8 cellular contexts compared by ENCODE assay signal in the genomic region with DNA sequence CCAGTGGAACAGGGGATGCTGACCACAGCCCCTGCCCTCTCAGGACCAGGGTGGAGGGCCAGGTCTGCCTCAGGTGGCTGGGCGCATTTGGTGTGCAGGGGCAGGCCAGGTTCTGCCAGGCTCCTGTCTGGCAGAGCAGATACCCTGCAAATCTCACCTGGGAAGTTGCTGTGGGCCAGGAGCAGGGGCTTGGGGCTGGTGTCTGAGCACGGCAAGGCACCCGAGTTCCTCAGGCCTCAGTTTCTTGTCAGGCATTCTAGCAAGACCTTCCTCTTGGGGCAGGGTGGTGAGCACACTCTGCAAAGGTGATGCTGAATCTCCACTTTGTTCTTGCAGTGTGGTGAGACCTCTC. TPM values are rescaled to one million over a fixed set of nuclear protein-coding genes. Genes with fewer than 3 reads are reported as not detected.
DNase-seq lines count a peak whose midpoint lies in the region; ATAC-seq, FAIRE-seq and TF ChIP-seq lines count a peak whose summit lies in the region.
"Had no signal": no experiment of that assay in that cellular context is flagged by ENCODE, and none has a peak within 500 bp of the region (broad histone marks: within the 10 kb centered on the region; RNA-seq: fewer than 3 reads in every experiment).

No MANE protein-coding gene starts in this region.

- H3K4me3 ChIP-seq in GM23248 (peak overlapping the region; percentile 70; the same call in 1 of the 2 replicates), Panc1 (ENCODE audit: low read depth in 2 of 2, low read length in 2 of 2) (peak overlapping the region; percentile 51 to 67), fibroblast of the aortic adventitia (ENCODE audit: low read depth, low read length) (peak overlapping the region; percentile 84), skeletal muscle satellite cell (ENCODE audit: low read length) (peak overlapping the region; percentile 90)

- no peaks in the 10 kb centered on the region for H3K36me3 ChIP-seq in GM23248 (ENCODE audit: low read depth)
- H3K36me3 ChIP-seq in Panc1 (ENCODE audit: control insufficient read depth, insufficient read depth, low read length): no peaks in the 10 kb centered on the region
- no peaks in the 10 kb centered on the region for H3K36me3 ChIP-seq in skeletal muscle satellite cell (ENCODE audit: insufficient read depth, low read length)

- H3K9me2 ChIP-seq in GM23248 (ENCODE audit: insufficient read depth): no peaks in the 10 kb centered on the region

- H3K9me3 ChIP-seq in GM23248 (ENCODE audit: low read depth) (no peaks in the 10 kb centered on the region), Panc1 (ENCODE audit: control insufficient read depth, insufficient read depth, low read depth, low read length) (no peaks in the 10 kb centered on the region), skeletal muscle satellite cell (replicated peaks; ENCODE audit: low read length) (no peaks in the 10 kb centered on the region)

- H4K20me1 ChIP-seq in GM23248 (ENCODE audit: insufficient read depth): no peaks in the 10 kb centered on the region

- BruUV-seq in Panc1 (replicated peaks; lab: Mats Ljungman, UMichigan): no TSS peak

- H3K27me3 ChIP-seq in GM23248 (replicated peaks; ENCODE audit: insufficient read depth) (no peaks in the 10 kb centered on the region), Panc1 (ENCODE audit: control insufficient read depth, insufficient read depth, low read length) (no peaks in the 10 kb centered on the region), skeletal muscle satellite cell (ENCODE audit: control insufficient read depth, insufficient read depth, low read length) (no peaks in the 10 kb centered on the region)

- H3K4me2 ChIP-seq in GM23248 (ENCODE audit: unreplicated experiment): peak overlapping the region; percentile 56
- peak overlapping the region; percentile 92 for H3K4me2 ChIP-seq in skeletal muscle satellite cell (ENCODE audit: low read length)

- DNase-seq in GM23248: no peak
- DNase-seq in Panc1 (ENCODE audit: low read depth, low spot score): no peak
- no peak for DNase-seq in fibroblast of the aortic adventitia (ENCODE audit: low read depth)
- no peak for DNase-seq in GM19238 (ENCODE audit: insufficient read length, low spot score)
- DNase-seq in urothelium cell line (ENCODE audit: low spot score): no peak
- no peak for DNase-seq in DMS114 treated with DMSO at 0.1 percent for 48 hours (lab: John Stamatoyannopoulos, UW; ENCODE audit: unreplicated experiment)
- DNase-seq: NCI-H1436 treated with DMSO at 0.1 percent for 48 hours had no signal

- H2AFZ ChIP-seq in GM23248: no peak overlapping the region

- CTCF ChIA-PET in Panc1 (lab: Charles Lee): no interaction called here

- 84 to 90% methylated on average over 3 of the region's 3 CpGs for WGBS in GM23248 (ENCODE audit: low coverage in 1 of 2, low lambda C conversion rate in 2 of 2, missing lambda C conversion rate in 2 of 2), 2 experiments

- peaks cover 37% of the 10 kb centered on the region for H3K79me2 ChIP-seq in GM23248 (ENCODE audit: insufficient read depth)

- no peak overlapping the region for H3K27ac ChIP-seq in GM23248
- peak overlapping the region; percentile 29; the same call in 1 of the 2 replicates for H3K27ac ChIP-seq in Panc1 (ENCODE audit: low read length)

- intact Hi-C loops in Panc1 (cut with micrococcal nuclease; ENCODE audit: unreplicated experiment): no loop called here

- TF ChIP-seq CTCF in Panc1 (IDR thresholded peaks at IDR 0.05) (no peak), fibroblast of the aortic adventitia (IDR thresholded peaks at IDR 0.05; ENCODE audit: insufficient read depth, low read length) (no peak)

- H3K9ac ChIP-seq in GM23248 (no peak overlapping the region), skeletal muscle satellite cell (ENCODE audit: low read depth, low read length) (no peak overlapping the region)

- H3F3A ChIP-seq in GM23248 (ENCODE audit: insufficient read depth): peaks cover 16% of the 10 kb centered on the region; the same call in 1 of the 2 replicates

- no peak for FAIRE-seq in urothelium cell line (lab: Jason Lieb, UNC)

- ATAC-seq in Panc1: no peak

- in situ Hi-C loops in GM23248 (cut with MboI) (no loop called here), Panc1 (cut with HindIII; ENCODE audit: low pct_unique_long_range_greater_than_20kb, low sequenced_read_pairs) (no loop called here)

- POLR2A ChIA-PET in Panc1 (lab: Charles Lee): interaction anchor here (0.6 kb wide), 1 partner anchor 7 kb away, joined by 5 read pairs; no protein-coding TSS in a partner anchor

- H3K4me1 ChIP-seq in GM23248 (ENCODE audit: insufficient read depth) (peaks cover 8% of the 10 kb centered on the region; the same call in 1 of the 2 replicates), Panc1 (ENCODE audit: control insufficient read depth, insufficient read depth, low read length) (peaks cover 5% of the 10 kb centered on the region), skeletal muscle satellite cell (ENCODE audit: control insufficient read depth, insufficient read depth, low read length) (peaks cover 25% of the 10 kb centered on the region)

RNA-seq across cellular contexts. Expression of a gene that starts 1.1 kb away (rescaled TPM):
- total RNA-seq in GM23248 (2014; rRNA removed; shearing (Covaris generic)): 1.2 and 1.4 TPM in 2 replicates
- 4.0 and 5.1 TPM in 2 replicates for polyA plus RNA-seq in GM23248 (2016; fragmentation: Nextera tagmentation; extraction: Ambion mirVana)
- total RNA-seq in Panc1 (2021; ENCODE audit: unreplicated experiment): 18.2 TPM
- 23.4 TPM for polyA plus RNA-seq in Panc1 (2012; ENCODE audit: insufficient read length)
- total RNA-seq in fibroblast of the aortic adventitia (ENCODE audit: low replicate concordance): 1.1 and 2.4 TPM in 2 replicates
- 2.2 and 2.3 TPM in 2 replicates for total RNA-seq in skeletal muscle satellite cell (2012; rRNA removed)

RNA-seq across cellular contexts. Expression of a gene that starts 47.8 kb away (rescaled TPM):
- total RNA-seq in GM23248 (2014; rRNA removed; shearing (Covaris generic)): 5.7 and 6.4 TPM in 2 replicates
- polyA plus RNA-seq in GM23248 (2016; fragmentation: Nextera tagmentation; extraction: Ambion mirVana): 2.8 and 2.9 TPM in 2 replicates
- total RNA-seq in Panc1 (2021; ENCODE audit: unreplicated experiment) (4.4 TPM), fibroblast of the aortic adventitia (ENCODE audit: low replicate concordance) (3.9 and 5.2 TPM in 2 replicates)
- polyA plus RNA-seq in Panc1 (2012; ENCODE audit: insufficient read length): 8.5 TPM
- total RNA-seq in skeletal muscle satellite cell (2012; rRNA removed): 3.3 and 3.5 TPM in 2 replicates
